ENCODE assay signal across 8 cellular contexts in genomic region chr17:76353004-76353598, GRCh38. TPM values are rescaled to one million over a fixed set of nuclear protein-coding genes. Genes with fewer than 3 reads are reported as not detected.
DNase-seq lines count a peak whose midpoint lies in the region; ATAC-seq and TF ChIP-seq lines count a peak whose summit lies in the region.

No MANE protein-coding gene starts in this region.

- H2BK5ac ChIP-seq in mesendoderm (ENCODE audit: low read length): no peak overlapping the region

- peak overlapping the region; percentile 37 for H3K27ac Mint-ChIP-seq in activated naive CD4-positive, alpha-beta T cell treated with anti-CD3 and anti-CD28 coated beads for 36 hours
- H3K27ac Mint-ChIP-seq in dendritic cell treated with granulocyte-macrophage colony-stimulating factor and Interleukin-4, amounts not matched to agents 40 ng/mL and 50 ng/mL, for 4 days: peak overlapping the region; percentile 99

- peak; percentile 13 for DNase-seq in activated naive CD4-positive, alpha-beta T cell treated with anti-CD3 and anti-CD28 coated beads for 36 hours
- DNase-seq in activated naive CD4-positive, alpha-beta T cell treated with anti-CD3 and anti-CD28 coated beads, Interleukin-2, amount 50 U/mL, for 16 hours: no peak
- DNase-seq in SJSA1 (ENCODE audit: low read depth in 1 of 2, low spot score in 2 of 2): peak in 1 of 2 experiments; percentile 51
- DNase-seq in mesendoderm: peak; percentile 11
- DNase-seq in thyroid gland: peak; percentile 39 to 53
- DNase-seq in D341Med (ENCODE audit: low spot score): no peak

- peak overlapping the region; percentile 87 for H3K56ac ChIP-seq in mesendoderm (ENCODE audit: low read length)

- peak overlapping the region; percentile 96 for H3K27ac ChIP-seq in SJSA1
- no peak overlapping the region for H3K27ac ChIP-seq in mesendoderm (ENCODE audit: low read depth, low read length)
- peak overlapping the region; percentile 90 to 98 (median 93) for H3K27ac ChIP-seq in thyroid gland

- no peaks in the 10 kb centered on the region for H3K27me3 Mint-ChIP-seq in activated naive CD4-positive, alpha-beta T cell treated with anti-CD3 and anti-CD28 coated beads for 36 hours (ENCODE audit: low read depth)
- peaks cover 10% of the 10 kb centered on the region for H3K27me3 Mint-ChIP-seq in dendritic cell treated with granulocyte-macrophage colony-stimulating factor and Interleukin-4, amounts not matched to agents 40 ng/mL and 50 ng/mL, for 4 days

- H3K4me2 ChIP-seq in mesendoderm (ENCODE audit: low read length): peak overlapping the region; percentile 81

- H3K4me1 ChIP-seq in SJSA1 (replicated peaks): peaks cover 19% of the 10 kb centered on the region
- H3K4me1 ChIP-seq in mesendoderm (ENCODE audit: control insufficient read depth, low read depth, low read length): no peaks in the 10 kb centered on the region
- peaks cover 0 to 14% of the 10 kb centered on the region in 2 donors for H3K4me1 ChIP-seq in thyroid gland

- intact Hi-C loops in activated naive CD4-positive, alpha-beta T cell treated with anti-CD3 and anti-CD28 coated beads for 36 hours (cut with micrococcal nuclease): loop anchor here (1.0 kb wide), 1 partner anchor 148 kb away; the partner anchor contains the start of gene RHBDF2
- intact Hi-C loops in dendritic cell treated with granulocyte-macrophage colony-stimulating factor and Interleukin-4, amounts not matched to agents 40 ng/mL and 50 ng/mL, for 4 days (cut with micrococcal nuclease): no loop called here
- intact Hi-C loops in thyroid gland (cut with DNase I): no loop called here

- peak overlapping the region; percentile 94 for H3K4me3 Mint-ChIP-seq in activated naive CD4-positive, alpha-beta T cell treated with anti-CD3 and anti-CD28 coated beads for 36 hours
- peak overlapping the region; percentile 86 for H3K4me3 Mint-ChIP-seq in dendritic cell treated with granulocyte-macrophage colony-stimulating factor and Interleukin-4, amounts not matched to agents 40 ng/mL and 50 ng/mL, for 4 days

- H3K18ac ChIP-seq in mesendoderm (ENCODE audit: low read length): peak overlapping the region; percentile 62

- peak overlapping the region; percentile 27 for H3K4ac ChIP-seq in mesendoderm (ENCODE audit: low read depth, low read length)

- H3K79me1 ChIP-seq in mesendoderm (ENCODE audit: low read length): peaks cover 4% of the 10 kb centered on the region

- no peak for TF ChIP-seq POLR2A in thyroid gland (IDR thresholded peaks at IDR 0.05)

- H3K9me3 ChIP-seq in SJSA1 (replicated peaks): 0 out of 2 replicates have a peak, but pooled peaks cover 4% of the 10 kb centered on the region
- no peaks in the 10 kb centered on the region for H3K9me3 ChIP-seq in thyroid gland

- H3K36me3 Mint-ChIP-seq in activated naive CD4-positive, alpha-beta T cell treated with anti-CD3 and anti-CD28 coated beads for 36 hours (ENCODE audit: low read depth): peaks cover 1% of the 10 kb centered on the region
- H3K36me3 Mint-ChIP-seq in dendritic cell treated with granulocyte-macrophage colony-stimulating factor and Interleukin-4, amounts not matched to agents 40 ng/mL and 50 ng/mL, for 4 days (ENCODE audit: low read depth): peaks cover 23% of the 10 kb centered on the region

- H3K27me3 ChIP-seq in SJSA1 (replicated peaks) (no peaks in the 10 kb centered on the region), mesendoderm (ENCODE audit: insufficient read depth, low read length, poor library complexity) (no peaks in the 10 kb centered on the region), thyroid gland (no peaks in the 10 kb centered on the region)

- no peak overlapping the region for H2AK5ac ChIP-seq in mesendoderm (ENCODE audit: low read length)

- peaks cover 2% of the 10 kb centered on the region for H3K79me2 ChIP-seq in mesendoderm (ENCODE audit: control insufficient read depth, insufficient read depth, low read length)

- ATAC-seq in HG02885 (IDR thresholded peaks at IDR 0.05; ENCODE audit: poor library complexity, unreplicated experiment): peak; percentile 33

- peak overlapping the region; percentile 80 for H3K23ac ChIP-seq in mesendoderm (ENCODE audit: low read length)

- WGBS in mesendoderm (ENCODE audit: extremely low coverage, insufficient coverage, low lambda C conversion rate): no CpG with 5 or more reads among the region's 51 CpGs
- 0% methylated on average over 2 to 10 of the region's 51 CpGs for WGBS in thyroid gland, 2 donors

- H2BK15ac ChIP-seq in mesendoderm (replicated peaks; ENCODE audit: low read depth): no peak overlapping the region

- peaks cover 9% of the 10 kb centered on the region for H3K36me3 ChIP-seq in SJSA1
- no peaks in the 10 kb centered on the region for H3K36me3 ChIP-seq in mesendoderm (ENCODE audit: control insufficient read depth, insufficient read depth, low read length)
- peaks cover 1 to 5% of the 10 kb centered on the region in 2 donors for H3K36me3 ChIP-seq in thyroid gland

- peak overlapping the region; percentile 84 for H3K9ac ChIP-seq in mesendoderm (ENCODE audit: low read length)

- H3K9me3 Mint-ChIP-seq in activated naive CD4-positive, alpha-beta T cell treated with anti-CD3 and anti-CD28 coated beads for 36 hours: no peaks in the 10 kb centered on the region
- H3K9me3 Mint-ChIP-seq in dendritic cell treated with granulocyte-macrophage colony-stimulating factor and Interleukin-4, amounts not matched to agents 40 ng/mL and 50 ng/mL, for 4 days: no peaks in the 10 kb centered on the region

- H3K4me1 Mint-ChIP-seq in activated naive CD4-positive, alpha-beta T cell treated with anti-CD3 and anti-CD28 coated beads for 36 hours (ENCODE audit: low read depth): peaks cover 19% of the 10 kb centered on the region
- H3K4me1 Mint-ChIP-seq in dendritic cell treated with granulocyte-macrophage colony-stimulating factor and Interleukin-4, amounts not matched to agents 40 ng/mL and 50 ng/mL, for 4 days (ENCODE audit: low read depth): peaks cover 26% of the 10 kb centered on the region

- no peak overlapping the region for H4K8ac ChIP-seq in mesendoderm (ENCODE audit: low read depth, low read length)

- H3K4me3 ChIP-seq in SJSA1 (peak overlapping the region; percentile 72), mesendoderm (ENCODE audit: low read length) (peak overlapping the region; percentile 51), thyroid gland (replicated peaks in 1 of 3) (peak overlapping the region; percentile 72 to 91 (median 84))

- H4K5ac ChIP-seq in mesendoderm (ENCODE audit: low read length): no peak overlapping the region

- H2BK120ac ChIP-seq in mesendoderm (ENCODE audit: low read depth, low read length): no peak overlapping the region

- no peak for TF ChIP-seq CTCF in thyroid gland (IDR thresholded peaks at IDR 0.05)

- CTCF ChIA-PET in activated naive CD4-positive, alpha-beta T cell treated with anti-CD3 and anti-CD28 coated beads for 36 hours (lab: Charles Lee): interaction anchor here (0.7 to 4.5 kb wide), 10 partner anchors 23 to 412 kb away, joined by 3 to 30 read pairs (median 3); partner anchors contain the start of gene SPHK1

RNA-seq across cellular contexts. Expression of gene PRPSAP1, which starts 0.6 kb away (rescaled TPM):
- 10 to 100 TPM; 30.1 to 33.3 TPM for total RNA-seq in activated naive CD4-positive, alpha-beta T cell treated with anti-CD3 and anti-CD28 coated beads for 36 hours
- total RNA-seq in SJSA1 (2014; rRNA removed; shearing (Covaris generic)): 49.4 and 65.4 TPM in 2 replicates
- 23.1 TPM for polyA plus RNA-seq in mesendoderm (2013, experiment 1 of 2)
- 22.2 TPM for polyA plus RNA-seq in mesendoderm (2013, experiment 2 of 2)
- total RNA-seq in thyroid gland: 100 to 1,000 TPM; 133 to 198 (median 167) TPM

RNA-seq across cellular contexts. Expression of gene SPHK1, which starts 31.3 kb away (rescaled TPM):
- total RNA-seq in activated naive CD4-positive, alpha-beta T cell treated with anti-CD3 and anti-CD28 coated beads for 36 hours: 1 to 10 TPM; 9.0 to 9.2 TPM
- total RNA-seq in SJSA1 (2014; rRNA removed; shearing (Covaris generic)): 135 and 173 TPM in 2 replicates
- polyA plus RNA-seq in mesendoderm (2013, experiment 1 of 2): 0.44 TPM
- 0.35 TPM for polyA plus RNA-seq in mesendoderm (2013, experiment 2 of 2)
- 10 to 100 TPM in 3 of 4 donors, 1 to 10 TPM in 1; 8.5 to 24.5 (median 13.8) TPM for total RNA-seq in thyroid gland

RNA-seq across cellular contexts. Expression of gene QRICH2, which starts 45.0 kb away (rescaled TPM):
- total RNA-seq in activated naive CD4-positive, alpha-beta T cell treated with anti-CD3 and anti-CD28 coated beads for 36 hours: under 1 TPM; 0.52 TPM
- 2.0 and 4.7 TPM in 2 replicates for total RNA-seq in SJSA1 (2014; rRNA removed; shearing (Covaris generic))
- polyA plus RNA-seq in mesendoderm (2013, experiment 1 of 2): 1.2 TPM
- 1.3 TPM for polyA plus RNA-seq in mesendoderm (2013, experiment 2 of 2)
- 10 to 100 TPM in 2 of 4 donors, 1 to 10 TPM in 2; 6.6 to 14.3 (median 9.9) TPM for total RNA-seq in thyroid gland

Comparison
In these comparisons a context has a peak if more than half of its experiments do, and no peak if none do; other contexts are left out.
1. DNase-seq: peak in activated naive CD4-positive, alpha-beta T cell treated with anti-CD3 and anti-CD28 coated beads for 36 hours (single experiment), mesendoderm (single experiment) and thyroid gland (2 of 2); none in activated naive CD4-positive, alpha-beta T cell treated with anti-CD3 and anti-CD28 coated beads, Interleukin-2, amount 50 U/mL, for 16 hours (single experiment) and D341Med (single experiment).
2. Peak in every context shown above with its lines, with median percentiles within 50 percentile points of each other: H3K4me3 ChIP-seq.